8 cellular contexts compared by ENCODE assay signal in genomic region chr12:31749024-31749704, GRCh38. TPM values are rescaled to one million over a fixed set of nuclear protein-coding genes. Genes with fewer than 3 reads are reported as not detected.
DNase-seq lines count a peak whose midpoint lies in the region; ATAC-seq, FAIRE-seq and TF ChIP-seq lines count a peak whose summit lies in the region.

No MANE protein-coding gene starts in this region.

- H3K79me1 ChIP-seq in mesendoderm (ENCODE audit: low read length) = no peaks in the 10 kb centered on the region

- peak; percentile 67 for DNase-seq in activated gamma-delta T cell treated with Interleukin-2 at 50 U/mL for 16 hours
- DNase-seq in activated gamma-delta T cell (lab: John Stamatoyannopoulos, UW) = no peak
- peak; percentile 93 for DNase-seq in NCI-H1436 (lab: John Stamatoyannopoulos, UW)
- peak; percentile 7 for DNase-seq in T-helper 9 cell
- DNase-seq in mesendoderm = peak; percentile 98
- peak; percentile 87 for DNase-seq in stomach

- TF ChIP-seq EP300 in stomach (IDR thresholded peaks at IDR 0.05) = no peak

- intact Hi-C loops in stomach (cut with DNase I; ENCODE audit: low total_unique reads) = no loop called here

- H3K4me1 ChIP-seq in mesendoderm (ENCODE audit: control insufficient read depth, low read depth, low read length) (no peaks in the 10 kb centered on the region), stomach (peaks cover 5 to 53% (median 14%) of the 10 kb centered on the region in 4 donors)

- H3K27me3 ChIP-seq in mesendoderm (ENCODE audit: insufficient read depth, low read length, poor library complexity) (no peaks in the 10 kb centered on the region), stomach (no peaks in the 10 kb centered on the region)

- no peak overlapping the region for H4K5ac ChIP-seq in mesendoderm (ENCODE audit: low read length)

- H4K8ac ChIP-seq in mesendoderm (ENCODE audit: low read depth, low read length) = no peak overlapping the region

- TF ChIP-seq POLR2A in stomach (IDR thresholded peaks at IDR 0.05) = no peak

- no peak overlapping the region for H2BK15ac ChIP-seq in mesendoderm (replicated peaks; ENCODE audit: low read depth)

- H3K18ac ChIP-seq in mesendoderm (ENCODE audit: low read length) = no peak overlapping the region

- no peaks in the 10 kb centered on the region for H3K79me2 ChIP-seq in mesendoderm (ENCODE audit: control insufficient read depth, insufficient read depth, low read length)

- no peak overlapping the region for H3K4ac ChIP-seq in mesendoderm (ENCODE audit: low read depth, low read length)

- no peak overlapping the region for H3K4me3 ChIP-seq in mesendoderm (ENCODE audit: low read length)
- no peak overlapping the region for H3K4me3 ChIP-seq in stomach

- ATAC-seq in HG02943 (IDR thresholded peaks at IDR 0.05; ENCODE audit: low read depth, unreplicated experiment) = peak; percentile 65

- no peak overlapping the region for H2AK5ac ChIP-seq in mesendoderm (ENCODE audit: low read length)

- FAIRE-seq in colon (lab: Jason Lieb, UNC) = peak; percentile 60

- no peak for TF ChIP-seq CTCF in stomach (IDR thresholded peaks at IDR 0.05)

- H3K36me3 ChIP-seq in mesendoderm (ENCODE audit: control insufficient read depth, insufficient read depth, low read length) (no peaks in the 10 kb centered on the region), stomach (no peaks in the 10 kb centered on the region)

- WGBS in mesendoderm (ENCODE audit: extremely low coverage, insufficient coverage, low lambda C conversion rate) = no CpG with 5 or more reads among the region's 5 CpGs
- WGBS in stomach, 5 donors = 17 to 34% (median 26%) methylated on average over 5 of the region's 5 CpGs

- H3K56ac ChIP-seq in mesendoderm (ENCODE audit: low read length) = peak overlapping the region; percentile 8

- no peak overlapping the region for H3K9ac ChIP-seq in mesendoderm (ENCODE audit: low read length)

- H3K27ac ChIP-seq in mesendoderm (ENCODE audit: low read depth, low read length) = peak overlapping the region; percentile 35
- H3K27ac ChIP-seq in stomach = peak overlapping the region; percentile 75 to 96 (median 85)

- H3K23ac ChIP-seq in mesendoderm (ENCODE audit: low read length) = no peak overlapping the region

- H3K9me3 ChIP-seq in stomach = peaks cover 0 to 7% (median 0%) of the 10 kb centered on the region in 4 donors

- peak overlapping the region; percentile 85 for H2BK5ac ChIP-seq in mesendoderm (ENCODE audit: low read length)

- no peak overlapping the region for H2BK120ac ChIP-seq in mesendoderm (ENCODE audit: low read depth, low read length)

- no peak overlapping the region for H3K4me2 ChIP-seq in mesendoderm (ENCODE audit: low read length)

RNA-seq across cellular contexts. Expression of gene AMN1, which starts 20.3 kb away (rescaled TPM):
- polyA plus RNA-seq in mesendoderm (2013, experiment 1 of 2) = 8.7 TPM
- polyA plus RNA-seq in mesendoderm (2013, experiment 2 of 2) = 7.9 TPM
- 100 to 1,000 TPM in 1 of 5 donors, 10 to 100 TPM in 1, 1 to 10 TPM in 2, not detected in 1; 2.9 to 131 (median 15.6) TPM for total RNA-seq in stomach
- 10 to 100 TPM in 2 of 3 donors, 1 to 10 TPM in 1; 7.9 to 12.5 (median 11.2) TPM for polyA plus RNA-seq in stomach
